In genomic region chr7:39458346-39458745, GRCh38 we compare ENCODE assay signal across 14 cellular contexts.
A peak's percentile ranks its signal among the peaks of the same experiment; 100 is the strongest.
DNase-seq lines count a peak whose midpoint lies in the region; ATAC-seq and TF ChIP-seq lines count a peak whose summit lies in the region.
"Had no signal": no experiment of that assay in that cellular context is flagged by ENCODE, and none has a peak within 500 bp of the region (broad histone marks: within the 10 kb centered on the region; RNA-seq: fewer than 3 reads in every experiment).

No MANE protein-coding gene starts in this region.

- H2AFZ ChIP-seq in neural progenitor cell (replicated peaks): no peak overlapping the region

- TF ChIP-seq CTCF in A673 (conservative IDR thresholded peaks at IDR 0.05; ENCODE audit: low read depth, low read length) (no peak), neural progenitor cell (IDR thresholded peaks at IDR 0.05) (no peak)

- CTCF ChIA-PET in A673 (lab: Charles Lee): no interaction called here

- POLR2A ChIA-PET in A673 (lab: Charles Lee; ENCODE audit: low non-redundant PET): no interaction called here

- H3K27ac ChIP-seq in A673 (ENCODE audit: low read depth, low read length, poor library complexity, severe bottlenecking): no peak overlapping the region
- H3K27ac ChIP-seq in neural progenitor cell: no peak overlapping the region

- H3K9me3 ChIP-seq in A673 (ENCODE audit: low read depth, low read length, poor library complexity, severe bottlenecking) (no peaks in the 10 kb centered on the region), endocrine pancreas (ENCODE audit: control insufficient read depth, low read length) (no peaks in the 10 kb centered on the region), neural progenitor cell (ENCODE audit: low read depth) (no peaks in the 10 kb centered on the region)

- no peaks in the 10 kb centered on the region for H3K36me3 ChIP-seq in A673 (ENCODE audit: insufficient read depth, low read length, poor library complexity, severe bottlenecking)
- no peaks in the 10 kb centered on the region for H3K36me3 ChIP-seq in endocrine pancreas (ENCODE audit: control insufficient read depth, insufficient read depth, low read length)
- no peaks in the 10 kb centered on the region for H3K36me3 ChIP-seq in neural progenitor cell

- no peaks in the 10 kb centered on the region for H4K20me1 ChIP-seq in neural progenitor cell (ENCODE audit: low read depth)

- H3K9ac ChIP-seq in endocrine pancreas (ENCODE audit: control insufficient read depth, insufficient read depth, low read length) (no peak overlapping the region), neural progenitor cell (no peak overlapping the region)

- H3K27me3 Mint-ChIP-seq in neural progenitor cell (ENCODE audit: insufficient read depth, low read depth): peaks cover 2% of the 10 kb centered on the region
- H3K27me3 Mint-ChIP-seq in effector memory CD8-positive, alpha-beta T cell: peaks cover 38 to 44% of the 10 kb centered on the region in 2 donors

- BruUV-seq in A673 (replicated peaks; lab: Mats Ljungman, UMichigan): no TSS peak

- H3K4me3 ChIP-seq in A673 (ENCODE audit: low read depth, low read length, poor library complexity, severe bottlenecking) (no peak overlapping the region), endocrine pancreas (ENCODE audit: control insufficient read depth, insufficient read depth, low read length) (peak overlapping the region; percentile 35), neural progenitor cell (no peak overlapping the region)
- H3K4me3 ChIP-seq: lung had no signal

- H3K4me1 ChIP-seq in A673 (ENCODE audit: insufficient read depth, low read length, poor library complexity, severe bottlenecking) (peaks cover 14% of the 10 kb centered on the region), endocrine pancreas (ENCODE audit: control insufficient read depth, insufficient read depth, low read length) (no peaks in the 10 kb centered on the region), neural progenitor cell (peaks cover 37% of the 10 kb centered on the region)

- H3K4me1 Mint-ChIP-seq in neural progenitor cell: peaks cover 46% of the 10 kb centered on the region
- H3K4me1 Mint-ChIP-seq in effector memory CD8-positive, alpha-beta T cell (ENCODE audit: low read depth in 2 of 2): no peaks in the 10 kb centered on the region

- DNase-seq in A673 (ENCODE audit: low spot score): peak; percentile 30
- DNase-seq in GM04503 (ENCODE audit: low read depth): peak; percentile 7
- DNase-seq in neural progenitor cell (ENCODE audit: low spot score): no peak
- no peak for DNase-seq in activated CD4-positive, alpha-beta T cell treated with anti-CD3 and anti-CD28 coated beads, Interleukin-2, amount 50 U/mL, for 4 hours
- no peak for DNase-seq in effector memory CD8-positive, alpha-beta T cell
- no peak for DNase-seq in NCI-H187 treated with DMSO at 0.1 percent for 48 hours (lab: John Stamatoyannopoulos, UW)
- DNase-seq in NCI-H146 (lab: John Stamatoyannopoulos, UW): no peak
- DNase-seq: activated CD8-positive, alpha-beta memory T cell treated with anti-CD3 and anti-CD28 coated beads, Interleukin-2, amount 50 U/mL, for 4 hours; activated naive CD4-positive, alpha-beta T cell treated with anti-CD3 and anti-CD28 coated beads, Interleukin-2, amount 50 U/mL, for 16 hours; DMS79 treated with DMSO at 0.1 percent for 48 hours; SW 1271 had no signal

- peaks cover 66% of the 10 kb centered on the region for H3K27me3 ChIP-seq in A673 (replicated peaks; ENCODE audit: insufficient read depth, low read depth, low read length, poor library complexity)
- no peaks in the 10 kb centered on the region for H3K27me3 ChIP-seq in endocrine pancreas (ENCODE audit: control insufficient read depth, insufficient read depth, low read length)
- no peaks in the 10 kb centered on the region for H3K27me3 ChIP-seq in neural progenitor cell

- no peaks in the 10 kb centered on the region for H3K36me3 Mint-ChIP-seq in neural progenitor cell
- H3K36me3 Mint-ChIP-seq in effector memory CD8-positive, alpha-beta T cell (ENCODE audit: insufficient read depth): no peaks in the 10 kb centered on the region

- no peaks in the 10 kb centered on the region for H3K79me2 ChIP-seq in neural progenitor cell (ENCODE audit: low read depth)

- peak overlapping the region; percentile 13 for H3K27ac Mint-ChIP-seq in neural progenitor cell
- H3K27ac Mint-ChIP-seq in effector memory CD8-positive, alpha-beta T cell: no peak overlapping the region

- H3K4me2 ChIP-seq in neural progenitor cell: no peak overlapping the region

- H3K4me3 Mint-ChIP-seq in neural progenitor cell: no peak overlapping the region
- no peak overlapping the region for H3K4me3 Mint-ChIP-seq in effector memory CD8-positive, alpha-beta T cell
- H3K4me3 Mint-ChIP-seq: neural crest cell had no signal

- ATAC-seq in effector memory CD8-positive, alpha-beta T cell (replicated peaks): no peak

- H3F3A ChIP-seq in neural progenitor cell (ENCODE audit: low read depth): peaks cover 10% of the 10 kb centered on the region

- H3K9me3 Mint-ChIP-seq in neural progenitor cell: no peaks in the 10 kb centered on the region
- no peaks in the 10 kb centered on the region for H3K9me3 Mint-ChIP-seq in effector memory CD8-positive, alpha-beta T cell
- H3K9me3 Mint-ChIP-seq: neural crest cell had no signal

- intact Hi-C loops in A673 (cut with micrococcal nuclease; ENCODE audit: unreplicated experiment): no loop called here

Comparison
In these comparisons a context has a peak if more than half of its experiments do, and no peak if none do; other contexts are left out.
1. DNase-seq: peak in A673 (single experiment) and GM04503 (single experiment); none in neural progenitor cell (single experiment), activated CD4-positive, alpha-beta T cell treated with anti-CD3 and anti-CD28 coated beads, Interleukin-2, amount 50 U/mL, for 4 hours (0 of 2), effector memory CD8-positive, alpha-beta T cell (0 of 3), NCI-H187 treated with DMSO at 0.1 percent for 48 hours (single experiment) and NCI-H146 (single experiment).